Comparison of ENCODE assay signal across 8 cellular contexts in the genomic region with DNA sequence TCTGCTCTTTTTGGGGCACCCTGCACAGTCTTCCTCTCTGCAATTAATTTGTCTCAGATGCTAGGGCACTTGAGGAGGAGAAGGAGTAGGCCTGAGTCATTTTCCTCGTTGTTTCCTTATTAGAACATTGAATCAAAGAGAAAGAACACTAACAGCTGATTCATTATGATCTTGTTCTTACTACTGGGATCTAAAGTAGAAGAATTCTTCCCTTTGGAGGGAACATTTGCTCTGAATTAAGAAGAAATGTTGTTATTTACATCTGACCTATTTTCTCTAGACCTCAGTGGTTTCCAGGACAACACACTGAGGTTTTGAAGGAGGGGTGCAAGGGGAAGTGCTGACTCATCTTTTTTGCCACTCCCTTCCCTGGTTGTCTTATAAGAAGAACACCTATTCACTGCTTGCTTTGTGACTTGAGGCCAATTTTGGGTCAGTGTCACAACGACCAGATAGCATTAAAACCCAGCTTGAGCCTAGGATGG. TPM values are rescaled to one million over a fixed set of nuclear protein-coding genes. Genes with fewer than 3 reads are reported as not detected.
DNase-seq lines count a peak whose midpoint lies in the region; ATAC-seq and TF ChIP-seq lines count a peak whose summit lies in the region.

No MANE protein-coding gene starts in this region.

- H3F3A ChIP-seq in SK-N-SH (replicated peaks; ENCODE audit: insufficient read depth): no peaks in the 10 kb centered on the region

- H3K4me3 ChIP-seq in SK-N-SH (ENCODE audit: low read depth in 2 of 2, low read length in 1 of 2) (no peak overlapping the region), epithelial cell of esophagus (ENCODE audit: low read length) (no peak overlapping the region), ascending aorta (no peak overlapping the region)

- peak; percentile 50 for DNase-seq in A172 (ENCODE audit: low spot score)
- DNase-seq in SK-N-SH: no peak
- DNase-seq in epithelial cell of esophagus (ENCODE audit: low read depth): peak; percentile 73
- no peak for DNase-seq in SIG-M5 treated with dmso at 0.1 percent for 504 hours (lab: John Stamatoyannopoulos, UW; ENCODE audit: unreplicated experiment)
- DNase-seq in ascending aorta (ENCODE audit: low spot score in 2 of 2): no peak

- peak; percentile 43 for ATAC-seq in GM18498 (IDR thresholded peaks at IDR 0.05; ENCODE audit: unreplicated experiment)
- ATAC-seq in GM19328 (IDR thresholded peaks at IDR 0.05; ENCODE audit: unreplicated experiment): no peak
- no peak for ATAC-seq in GM18505 (IDR thresholded peaks at IDR 0.05; ENCODE audit: unreplicated experiment)

- no peak for TF ChIP-seq RAD21 in SK-N-SH (IDR thresholded peaks at IDR 0.05; ENCODE audit: low read length)

- no peak overlapping the region for H3K9ac ChIP-seq in SK-N-SH

- peak overlapping the region; percentile 10; the same call in 1 of the 2 replicates for H2AFZ ChIP-seq in SK-N-SH (ENCODE audit: low read depth)

- TF ChIP-seq CTCF in SK-N-SH (IDR thresholded peaks at IDR 0.05) (no peak), epithelial cell of esophagus (IDR thresholded peaks at IDR 0.05; ENCODE audit: insufficient read depth, low read depth, low read length, missing control alignments) (no peak), ascending aorta (IDR thresholded peaks at IDR 0.05) (no peak)

- H4K20me1 ChIP-seq in SK-N-SH (ENCODE audit: insufficient read depth): no peaks in the 10 kb centered on the region

- POLR2A ChIA-PET in SK-N-SH (lab: Yijun Ruan, JAX): no interaction called here

- H3K4me1 ChIP-seq in SK-N-SH (ENCODE audit: control insufficient read depth in 1 of 2, insufficient read depth in 2 of 2, low read depth in 1 of 2, low read length in 1 of 2): peaks cover 0 to 14% of the 10 kb centered on the region in 2 experiments; a peak in 2 of 4 replicates
- no peaks in the 10 kb centered on the region for H3K4me1 ChIP-seq in ascending aorta

- no peaks in the 10 kb centered on the region for H3K27me3 ChIP-seq in SK-N-SH (ENCODE audit: insufficient read depth)
- H3K27me3 ChIP-seq in ascending aorta: no peaks in the 10 kb centered on the region

- no peak for TF ChIP-seq EP300 in SK-N-SH (IDR thresholded peaks at IDR 0.05; ENCODE audit: borderline replicate concordance in 1 of 2, low read depth in 1 of 2, low read length in 1 of 2)

- no peaks in the 10 kb centered on the region for H3K36me3 ChIP-seq in SK-N-SH (replicated peaks in 1 of 2; ENCODE audit: control insufficient read depth in 1 of 2, insufficient read depth in 2 of 2, low read length in 1 of 2)
- H3K36me3 ChIP-seq in ascending aorta: no peaks in the 10 kb centered on the region

- H3K27ac ChIP-seq in SK-N-SH (ENCODE audit: low read depth in 2 of 2, low read length in 1 of 2) (peak overlapping the region in 1 of 2 experiments; percentile 8; a peak in 1 of 4 replicates), ascending aorta (no peak overlapping the region)

- WGBS in SK-N-SH (ENCODE audit: low lambda C conversion rate): 34% methylated on average over 2 of the region's 2 CpGs

- no peak overlapping the region for H3K4me2 ChIP-seq in SK-N-SH

- CTCF ChIA-PET in SK-N-SH (lab: Yijun Ruan, JAX): interaction anchor here (0.6 to 1.6 kb wide), 6 partner anchors 9 to 767 kb away, joined by 3 to 5 read pairs (median 3); no protein-coding TSS in a partner anchor

- TF ChIP-seq POLR2A in GM18505 (IDR thresholded peaks at IDR 0.05; ENCODE audit: borderline replicate concordance, extremely low read depth, insufficient read depth, insufficient read length): no peak

- intact Hi-C loops in ascending aorta (cut with DNase I): no loop called here

- no peaks in the 10 kb centered on the region for H3K79me2 ChIP-seq in SK-N-SH (ENCODE audit: insufficient read depth)

- H3K9me2 ChIP-seq in SK-N-SH: no peaks in the 10 kb centered on the region

- H3K9me3 ChIP-seq in SK-N-SH (no peaks in the 10 kb centered on the region), ascending aorta (no peaks in the 10 kb centered on the region)

TF ChIP-seq in SK-N-SH, 30 proteins besides CTCF, POLR2A, EP300 and RAD21:
- TF ChIP-seq TCF12 (IDR thresholded peaks at IDR 0.05) (peak; percentile 12; the same call in 1 of the 2 replicates), CHD2 (IDR thresholded peaks at IDR 0.05; ENCODE audit: low read length, partially characterized antibody) (no peak)

RNA-seq across cellular contexts. Expression of a gene that starts 24.3 kb away (rescaled TPM):
- 55.0 and 64.7 TPM in 2 replicates for total RNA-seq in A172 (2014; rRNA removed; shearing (Covaris generic))
- polyA plus RNA-seq in SK-N-SH (2012; rRNA removed): 22.1 and 26.9 TPM in 2 replicates
- 25.8 and 27.2 TPM in 2 replicates for polyA plus RNA-seq in SK-N-SH (2012; cell fraction: cytosol; rRNA removed)
- 25.9 and 30.7 TPM in 2 replicates for polyA plus RNA-seq in SK-N-SH (2012; cell fraction: nucleus; rRNA removed)
- total RNA-seq in ascending aorta: 13.0 TPM

Comparison
In these comparisons a context has a peak if more than half of its experiments do, and no peak if none do; other contexts are left out.
1. DNase-seq: peak in A172 (single experiment) and epithelial cell of esophagus (single experiment); none in SK-N-SH (single experiment), SIG-M5 treated with dmso at 0.1 percent for 504 hours (single experiment) and ascending aorta (0 of 2).